20 cellular contexts compared by ENCODE assay signal in genomic region chrX:110212299-110212698, GRCh38.
A peak's percentile ranks its signal among the peaks of the same experiment; 100 is the strongest.
DNase-seq lines count a peak whose midpoint lies in the region; ATAC-seq and TF ChIP-seq lines count a peak whose summit lies in the region.
"Had no signal": no experiment of that assay in that cellular context is flagged by ENCODE, and none has a peak within 500 bp of the region (broad histone marks: within the 10 kb centered on the region; RNA-seq: fewer than 3 reads in every experiment).

No MANE protein-coding gene starts in this region.

- ATAC-seq in naive thymus-derived CD8-positive, alpha-beta T cell, result no peak
- ATAC-seq: left colon had no signal

- H2BK15ac ChIP-seq in mesenchymal stem cell (ENCODE audit: low read depth, poor library complexity, severe bottlenecking), result no peak overlapping the region

- no peaks in the 10 kb centered on the region for H3K27me3 ChIP-seq in brain microvascular endothelial cell (replicated peaks)
- H3K27me3 ChIP-seq in mesenchymal stem cell (ENCODE audit: control insufficient read depth in 1 of 2, insufficient read depth in 1 of 2, low read length in 2 of 2), result peaks cover 0 to 8% of the 10 kb centered on the region in 2 experiments
- no peaks in the 10 kb centered on the region for H3K27me3 ChIP-seq in Karpas-422 (ENCODE audit: low read length)
- H3K27me3 ChIP-seq: thyroid gland had no signal

- no peaks in the 10 kb centered on the region for H3K9me2 ChIP-seq in Karpas-422 (replicated peaks; ENCODE audit: insufficient read depth, low read length)

- no peak overlapping the region for H4K8ac ChIP-seq in mesenchymal stem cell (ENCODE audit: low read length)

- no peak overlapping the region for H2BK120ac ChIP-seq in mesenchymal stem cell (ENCODE audit: low read depth, low read length)

- H3K23ac ChIP-seq in mesenchymal stem cell (ENCODE audit: low read length in 2 of 2), result no peak overlapping the region

- no peak overlapping the region for H3K4ac ChIP-seq in mesenchymal stem cell (ENCODE audit: low read depth in 1 of 2, low read length in 2 of 2)

- H4K20me1 ChIP-seq in Karpas-422 (ENCODE audit: insufficient read depth, low read depth, low read length), result no peaks in the 10 kb centered on the region

- no peaks in the 10 kb centered on the region for H3K27me3 Mint-ChIP-seq in naive thymus-derived CD8-positive, alpha-beta T cell
- H3K27me3 Mint-ChIP-seq: activated naive CD4-positive, alpha-beta T cell treated with anti-CD3 and anti-CD28 coated beads, Interleukin-2, amount 10 ng/mL, durations not matched to agents 7 days and 5 days had no signal

- H3K79me1 ChIP-seq in mesenchymal stem cell (replicated peaks; ENCODE audit: low read length, poor library complexity, severe bottlenecking), result peaks cover 1% of the 10 kb centered on the region

- no peaks in the 10 kb centered on the region for H3K9me3 Mint-ChIP-seq in naive thymus-derived CD8-positive, alpha-beta T cell
- H3K9me3 Mint-ChIP-seq: activated naive CD4-positive, alpha-beta T cell treated with anti-CD3 and anti-CD28 coated beads, Interleukin-2, amount 10 ng/mL, durations not matched to agents 7 days and 5 days had no signal

- no peak overlapping the region for H3K4me3 ChIP-seq in brain microvascular endothelial cell (ENCODE audit: low read depth, low read length)
- H3K4me3 ChIP-seq in mesenchymal stem cell (ENCODE audit: insufficient read depth in 1 of 2, low read depth in 1 of 2, low read length in 2 of 2), result no peak overlapping the region
- no peak overlapping the region for H3K4me3 ChIP-seq in Karpas-422 (ENCODE audit: low read length)
- H3K4me3 ChIP-seq: thyroid gland had no signal

- no peak overlapping the region for H2BK12ac ChIP-seq in mesenchymal stem cell (ENCODE audit: low read length in 2 of 2)

- H3K9ac ChIP-seq in mesenchymal stem cell (ENCODE audit: low read length) (no peak overlapping the region), Karpas-422 (ENCODE audit: low read length) (no peak overlapping the region)

- peaks cover 2 to 15% (median 3%) of the 10 kb centered on the region in 4 donors for H3K4me1 Mint-ChIP-seq in naive thymus-derived CD8-positive, alpha-beta T cell

- in situ Hi-C loops in brain microvascular endothelial cell (cut with HindIII; ENCODE audit: low pct_ligation_motif_present, low sequenced_read_pairs), result no loop called here

- no peak overlapping the region for H2AK5ac ChIP-seq in mesenchymal stem cell (ENCODE audit: low read length, severe bottlenecking)

- peaks cover 6% of the 10 kb centered on the region; the same call in 1 of the 2 replicates for H3K79me2 ChIP-seq in Karpas-422 (ENCODE audit: low read length)

- no peak overlapping the region for H3K18ac ChIP-seq in mesenchymal stem cell (ENCODE audit: low read depth in 1 of 2, low read length in 2 of 2)

- peak; percentile 7 for DNase-seq in COLO829 (ENCODE audit: low spot score)
- peak; percentile 35 for DNase-seq in HT-29 (ENCODE audit: low spot score)
- no peak for DNase-seq in brain microvascular endothelial cell
- DNase-seq in mesenchymal stem cell, result peak; percentile 24
- DNase-seq in naive thymus-derived CD8-positive, alpha-beta T cell, result no peak
- DNase-seq in RPMI8226, result no peak
- no peak for DNase-seq in Karpas-422
- DNase-seq in activated T-cell treated with anti-CD3 and anti-CD28 coated beads, Interleukin-2, amount 50 U/mL, for 48 hours, result no peak
- DNase-seq: activated CD4-positive, CD25-positive, alpha-beta regulatory T cell treated with anti-CD3 and anti-CD28 coated beads, Interleukin-2, amount 50 U/mL, for 72 hours; activated CD8-positive, alpha-beta memory T cell treated with anti-CD3 and anti-CD28 coated beads, Interleukin-2, amount 50 U/mL, for 4 hours; activated naive CD4-positive, alpha-beta T cell treated with anti-CD3 and anti-CD28 coated beads, Interleukin-2, amount 10 ng/mL, durations not matched to agents 7 days and 5 days; DND-41; head of caudate nucleus; left colon; NCI-H1092; NCI-H446; retina; stimulated activated CD4-positive, alpha-beta T cell treated with anti-CD3 and anti-CD28 coated beads, Interleukin-2, amount 100 ng/mL, for 48 hours; T-helper 1 cell; thyroid gland had no signal

- 100% methylated on average over 1 of the region's 3 CpGs for WGBS in mesenchymal stem cell

- H3K4me1 ChIP-seq in mesenchymal stem cell (ENCODE audit: control insufficient read depth, insufficient read depth, low read depth, low read length), result no peaks in the 10 kb centered on the region
- no peaks in the 10 kb centered on the region for H3K4me1 ChIP-seq in Karpas-422 (ENCODE audit: low read length)
- H3K4me1 ChIP-seq: thyroid gland had no signal

- H2AFZ ChIP-seq in mesenchymal stem cell (ENCODE audit: low read depth, low read length) (no peak overlapping the region), Karpas-422 (ENCODE audit: low read length) (no peak overlapping the region)

- no peak overlapping the region for H3K4me3 Mint-ChIP-seq in naive thymus-derived CD8-positive, alpha-beta T cell
- H3K4me3 Mint-ChIP-seq: activated naive CD4-positive, alpha-beta T cell treated with anti-CD3 and anti-CD28 coated beads, Interleukin-2, amount 10 ng/mL, durations not matched to agents 7 days and 5 days had no signal

- TF ChIP-seq CTCF in brain microvascular endothelial cell (IDR thresholded peaks at IDR 0.05; ENCODE audit: low read depth, low read length, missing control alignments), result peak; percentile 26

- H2BK5ac ChIP-seq in mesenchymal stem cell (ENCODE audit: low read depth, low read length, poor library complexity, severe bottlenecking), result no peak overlapping the region

- H3K14ac ChIP-seq in mesenchymal stem cell (ENCODE audit: low read length in 2 of 2), result no peak overlapping the region

- H3K27ac ChIP-seq in brain microvascular endothelial cell (no peak overlapping the region), mesenchymal stem cell (ENCODE audit: low read length, poor library complexity, severe bottlenecking) (no peak overlapping the region), Karpas-422 (ENCODE audit: low read length) (no peak overlapping the region)
- H3K27ac ChIP-seq: thyroid gland had no signal

- no peak overlapping the region for H4K91ac ChIP-seq in mesenchymal stem cell (ENCODE audit: low read length)

- H3K36me3 Mint-ChIP-seq in naive thymus-derived CD8-positive, alpha-beta T cell, result peaks cover 0 to 21% (median 2%) of the 10 kb centered on the region in 3 donors

- H3K9me3 ChIP-seq in mesenchymal stem cell (ENCODE audit: control insufficient read depth, low read length) (no peaks in the 10 kb centered on the region), Karpas-422 (ENCODE audit: low read length) (no peaks in the 10 kb centered on the region)
- H3K9me3 ChIP-seq: thyroid gland had no signal

- H3K4me2 ChIP-seq in mesenchymal stem cell (ENCODE audit: low read length, poor library complexity, severe bottlenecking) (no peak overlapping the region), Karpas-422 (ENCODE audit: low read depth, low read length, poor library complexity, severe bottlenecking) (no peak overlapping the region)

- H3K36me3 ChIP-seq in brain microvascular endothelial cell (replicated peaks) (no peaks in the 10 kb centered on the region), mesenchymal stem cell (ENCODE audit: control insufficient read depth in 1 of 2, insufficient read depth in 2 of 2, low read depth in 1 of 2, low read length in 2 of 2) (peaks cover 0 to 6% of the 10 kb centered on the region in 2 experiments), Karpas-422 (ENCODE audit: insufficient read depth, low read length) (no peaks in the 10 kb centered on the region)
- H3K36me3 ChIP-seq: thyroid gland had no signal

- POLR2A ChIA-PET in naive thymus-derived CD8-positive, alpha-beta T cell (lab: Charles Lee), result no interaction called here

- no peak overlapping the region for H3K27ac Mint-ChIP-seq in naive thymus-derived CD8-positive, alpha-beta T cell
- H3K27ac Mint-ChIP-seq: activated naive CD4-positive, alpha-beta T cell treated with anti-CD3 and anti-CD28 coated beads, Interleukin-2, amount 10 ng/mL, durations not matched to agents 7 days and 5 days had no signal

Comparison
In these comparisons a context has a peak if more than half of its experiments do, and no peak if none do; other contexts are left out.
1. DNase-seq: peak in COLO829 (single experiment), HT-29 (single experiment) and mesenchymal stem cell (single experiment); none in brain microvascular endothelial cell (single experiment), naive thymus-derived CD8-positive, alpha-beta T cell (0 of 10), RPMI8226 (single experiment), Karpas-422 (single experiment) and activated T-cell treated with anti-CD3 and anti-CD28 coated beads, Interleukin-2, amount 50 U/mL, for 48 hours (0 of 2).